In genomic region chr6:97282726-97283617, GRCh38 we compare ENCODE assay signal across 1 cellular context.
TF ChIP-seq lines count a peak whose summit lies in the region.

Gene MMS22L, minus strand, starts transcription at chr6:97283216. Its CDS starts 739 bp downstream, at chr6:97282477.

TF ChIP-seq in HepG2, 621 proteins besides CTCF, POLR2A, EP300 and RAD21 (continued from another document and continues in another):
- peak; percentile 69; the same call in 1 of the 2 replicates for TF ChIP-seq ZNF33B (CRISPR knock-in tag; IDR thresholded peaks at IDR 0.05)
- TF ChIP-seq ATRX (CRISPR knock-in tag; IDR thresholded peaks at IDR 0.05; ENCODE audit: borderline replicate concordance): no peak
- no peak for TF ChIP-seq GTF2F1 (IDR thresholded peaks at IDR 0.05; ENCODE audit: low read length)
- peak; percentile 58; the same call in 1 of the 2 replicates for TF ChIP-seq REPIN1 (CRISPR knock-in tag; IDR thresholded peaks at IDR 0.05; ENCODE audit: borderline replicate concordance, low read depth)
- no peak for TF ChIP-seq MAFK (conservative IDR thresholded peaks at IDR 0.05 in 1 of 2, IDR thresholded peaks at IDR 0.05 in 1 of 2; ENCODE audit: low read length in 2 of 2)
- TF ChIP-seq TEF (CRISPR knock-in tag; IDR thresholded peaks at IDR 0.05): no peak
- peak; percentile 39; the same call in 1 of the 2 replicates for TF ChIP-seq ARHGAP35 (CRISPR knock-in tag; IDR thresholded peaks at IDR 0.05; ENCODE audit: borderline replicate concordance)
- TF ChIP-seq NCOA1 (CRISPR knock-in tag; IDR thresholded peaks at IDR 0.05): no peak
- TF ChIP-seq, protein P1, sequence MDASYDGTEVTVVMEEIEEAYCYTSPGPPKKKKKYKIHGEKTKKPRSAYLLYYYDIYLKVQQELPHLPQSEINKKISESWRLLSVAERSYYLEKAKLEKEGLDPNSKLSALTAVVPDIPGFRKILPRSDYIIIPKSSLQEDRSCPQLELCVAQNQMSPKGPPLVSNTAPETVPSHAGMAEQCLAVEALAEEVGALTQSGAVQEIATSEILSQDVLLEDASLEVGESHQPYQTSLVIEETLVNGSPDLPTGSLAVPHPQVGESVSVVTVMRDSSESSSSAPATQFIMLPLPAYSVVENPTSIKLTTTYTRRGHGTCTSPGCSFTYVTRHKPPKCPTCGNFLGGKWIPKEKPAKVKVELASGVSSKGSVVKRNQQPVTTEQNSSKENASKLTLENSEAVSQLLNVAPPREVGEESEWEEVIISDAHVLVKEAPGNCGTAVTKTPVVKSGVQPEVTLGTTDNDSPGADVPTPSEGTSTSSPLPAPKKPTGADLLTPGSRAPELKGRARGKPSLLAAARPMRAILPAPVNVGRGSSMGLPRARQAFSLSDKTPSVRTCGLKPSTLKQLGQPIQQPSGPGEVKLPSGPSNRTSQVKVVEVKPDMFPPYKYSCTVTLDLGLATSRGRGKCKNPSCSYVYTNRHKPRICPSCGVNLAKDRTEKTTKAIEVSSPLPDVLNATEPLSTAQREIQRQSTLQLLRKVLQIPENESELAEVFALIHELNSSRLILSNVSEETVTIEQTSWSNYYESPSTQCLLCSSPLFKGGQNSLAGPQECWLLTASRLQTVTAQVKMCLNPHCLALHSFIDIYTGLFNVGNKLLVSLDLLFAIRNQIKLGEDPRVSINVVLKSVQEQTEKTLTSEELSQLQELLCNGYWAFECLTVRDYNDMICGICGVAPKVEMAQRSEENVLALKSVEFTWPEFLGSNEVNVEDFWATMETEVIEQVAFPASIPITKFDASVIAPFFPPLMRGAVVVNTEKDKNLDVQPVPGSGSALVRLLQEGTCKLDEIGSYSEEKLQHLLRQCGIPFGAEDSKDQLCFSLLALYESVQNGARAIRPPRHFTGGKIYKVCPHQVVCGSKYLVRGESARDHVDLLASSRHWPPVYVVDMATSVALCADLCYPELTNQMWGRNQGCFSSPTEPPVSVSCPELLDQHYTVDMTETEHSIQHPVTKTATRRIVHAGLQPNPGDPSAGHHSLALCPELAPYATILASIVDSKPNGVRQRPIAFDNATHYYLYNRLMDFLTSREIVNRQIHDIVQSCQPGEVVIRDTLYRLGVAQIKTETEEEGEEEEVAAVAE (CRISPR knock-in tag; IDR thresholded peaks at IDR 0.05; ENCODE audit: borderline replicate concordance): no peak; the same call in 1 of the 2 replicates
- peak; percentile 85 for TF ChIP-seq MIXL1 (CRISPR knock-in tag; IDR thresholded peaks at IDR 0.05)
- peak; percentile 73 for TF ChIP-seq ZFY (CRISPR knock-in tag; IDR thresholded peaks at IDR 0.05)
- TF ChIP-seq STAT5B (CRISPR knock-in tag; IDR thresholded peaks at IDR 0.05): no peak
- TF ChIP-seq ZNF605 (CRISPR knock-in tag; IDR thresholded peaks at IDR 0.05): peak; percentile 63; the same call in 1 of the 2 replicates
- 0 out of 2 replicates have a peak, but pooled peaks have one; percentile 46 for TF ChIP-seq REL (CRISPR knock-in tag; conservative IDR thresholded peaks at IDR 0.05)
- no peak for TF ChIP-seq MTA3 (CRISPR knock-in tag; IDR thresholded peaks at IDR 0.05)
- TF ChIP-seq ZNF337 (CRISPR knock-in tag; IDR thresholded peaks at IDR 0.05; ENCODE audit: borderline replicate concordance, low read depth): no peak
- no peak for TF ChIP-seq HOXA7 (CRISPR knock-in tag; IDR thresholded peaks at IDR 0.05)
- TF ChIP-seq, protein P2, sequence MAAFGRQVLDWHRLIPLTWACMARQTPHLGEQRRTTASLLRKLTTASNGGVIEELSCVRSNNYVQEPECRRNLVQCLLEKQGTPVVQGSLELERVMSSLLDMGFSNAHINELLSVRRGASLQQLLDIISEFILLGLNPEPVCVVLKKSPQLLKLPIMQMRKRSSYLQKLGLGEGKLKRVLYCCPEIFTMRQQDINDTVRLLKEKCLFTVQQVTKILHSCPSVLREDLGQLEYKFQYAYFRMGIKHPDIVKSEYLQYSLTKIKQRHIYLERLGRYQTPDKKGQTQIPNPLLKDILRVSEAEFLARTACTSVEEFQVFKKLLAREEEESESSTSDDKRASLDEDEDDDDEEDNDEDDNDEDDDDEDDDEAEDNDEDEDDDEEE (CRISPR knock-in tag; IDR thresholded peaks at IDR 0.05): no peak
- TF ChIP-seq ZNF256 (CRISPR knock-in tag; conservative IDR thresholded peaks at IDR 0.05): no peak
- TF ChIP-seq CHD2 (IDR thresholded peaks at IDR 0.05; ENCODE audit: low read depth, low read length): peak; percentile 99
- TF ChIP-seq RARA (CRISPR knock-in tag; IDR thresholded peaks at IDR 0.05): 0 out of 2 replicates have a peak, but pooled peaks have one; percentile 7
- TF ChIP-seq TAF1 (CRISPR knock-in tag; IDR thresholded peaks at IDR 0.05): peak; percentile 67; the same call in 1 of the 2 replicates
- no peak for TF ChIP-seq SATB2 (CRISPR knock-in tag; IDR thresholded peaks at IDR 0.05)
- TF ChIP-seq PREB (CRISPR knock-in tag; IDR thresholded peaks at IDR 0.05): no peak
- no peak for TF ChIP-seq FOXM1 (CRISPR knock-in tag; IDR thresholded peaks at IDR 0.05)
- no peak for TF ChIP-seq STAG1 (CRISPR knock-in tag; IDR thresholded peaks at IDR 0.05)
- TF ChIP-seq, protein P3, sequence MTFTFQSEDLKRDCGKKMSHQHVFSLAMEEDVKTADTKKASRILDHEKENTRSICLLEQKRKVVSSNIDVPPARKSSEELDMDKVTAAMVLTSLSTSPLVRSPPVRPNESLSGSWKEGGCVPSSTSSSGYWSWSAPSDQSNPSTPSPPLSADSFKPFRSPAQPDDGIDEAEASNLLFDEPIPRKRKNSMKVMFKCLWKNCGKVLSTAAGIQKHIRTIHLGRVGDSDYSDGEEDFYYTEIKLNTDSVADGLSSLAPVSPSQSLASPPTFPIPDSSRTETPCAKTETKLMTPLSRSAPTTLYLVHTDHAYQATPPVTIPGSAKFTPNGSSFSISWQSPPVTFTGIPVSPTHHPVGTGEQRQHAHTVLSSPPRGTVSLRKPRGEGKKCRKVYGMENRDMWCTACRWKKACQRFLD (CRISPR knock-in tag; IDR thresholded peaks at IDR 0.05; ENCODE audit: borderline replicate concordance): peak; percentile 79; the same call in 1 of the 2 replicates
- peak; percentile 97; the same call in 1 of the 2 replicates for TF ChIP-seq EED (CRISPR knock-in tag; IDR thresholded peaks at IDR 0.05)
- no peak for TF ChIP-seq ZFP82 (CRISPR knock-in tag; IDR thresholded peaks at IDR 0.05; ENCODE audit: borderline replicate concordance)
- TF ChIP-seq CREB3 (CRISPR knock-in tag; IDR thresholded peaks at IDR 0.05): no peak
- no peak for TF ChIP-seq BRCA1 (CRISPR knock-in tag; IDR thresholded peaks at IDR 0.05)
- TF ChIP-seq, protein P4, sequence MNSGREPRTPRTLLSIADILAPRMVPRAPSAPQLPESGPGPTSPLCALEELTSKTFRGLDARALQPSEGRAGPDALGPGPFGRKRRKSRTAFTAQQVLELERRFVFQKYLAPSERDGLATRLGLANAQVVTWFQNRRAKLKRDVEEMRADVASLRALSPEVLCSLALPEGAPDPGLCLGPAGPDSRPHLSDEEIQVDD (CRISPR knock-in tag; IDR thresholded peaks at IDR 0.05; ENCODE audit: borderline replicate concordance): no peak
- TF ChIP-seq RXRB (CRISPR knock-in tag; IDR thresholded peaks at IDR 0.05; ENCODE audit: borderline replicate concordance): no peak; the same call in 1 of the 2 replicates
- peak; percentile 30; the same call in 1 of the 2 replicates for TF ChIP-seq ELF3 (CRISPR knock-in tag; IDR thresholded peaks at IDR 0.05)
- TF ChIP-seq AKAP8 (CRISPR knock-in tag; IDR thresholded peaks at IDR 0.05): no peak
- no peak for TF ChIP-seq ZFP41 (CRISPR knock-in tag; IDR thresholded peaks at IDR 0.05; ENCODE audit: borderline replicate concordance)
- no peak for TF ChIP-seq ZNF652 (CRISPR knock-in tag; IDR thresholded peaks at IDR 0.05; ENCODE audit: borderline replicate concordance, low read depth)
- TF ChIP-seq ZNF101 (CRISPR knock-in tag; IDR thresholded peaks at IDR 0.05; ENCODE audit: borderline replicate concordance, low read depth): no peak
- TF ChIP-seq SMAD3 (CRISPR knock-in tag; IDR thresholded peaks at IDR 0.05): peak; percentile 51; the same call in 1 of the 2 replicates
- no peak for TF ChIP-seq KLF11 (CRISPR knock-in tag; IDR thresholded peaks at IDR 0.05)
- no peak for TF ChIP-seq ZFP90 (CRISPR knock-in tag; IDR thresholded peaks at IDR 0.05; ENCODE audit: borderline replicate concordance)
- TF ChIP-seq DPF2 (CRISPR knock-in tag; IDR thresholded peaks at IDR 0.05; ENCODE audit: borderline replicate concordance, low read depth): no peak
- no peak for TF ChIP-seq SCMH1 (CRISPR knock-in tag; IDR thresholded peaks at IDR 0.05; ENCODE audit: borderline replicate concordance)
- TF ChIP-seq GLMP (CRISPR knock-in tag; IDR thresholded peaks at IDR 0.05; ENCODE audit: borderline replicate concordance): no peak
- TF ChIP-seq MYNN (CRISPR knock-in tag; IDR thresholded peaks at IDR 0.05; ENCODE audit: low read depth): no peak; the same call in 1 of the 2 replicates
- no peak for TF ChIP-seq ZNF777 (CRISPR knock-in tag; IDR thresholded peaks at IDR 0.05)
- TF ChIP-seq ZNF484 (CRISPR knock-in tag; IDR thresholded peaks at IDR 0.05; ENCODE audit: borderline replicate concordance, low read depth): no peak
- no peak; the same call in 1 of the 2 replicates for TF ChIP-seq ZNF749 (CRISPR knock-in tag; IDR thresholded peaks at IDR 0.05; ENCODE audit: borderline replicate concordance)
- peak; percentile 16; the same call in 1 of the 2 replicates for TF ChIP-seq BRD4 (CRISPR knock-in tag; IDR thresholded peaks at IDR 0.05)
- TF ChIP-seq, protein P5, sequence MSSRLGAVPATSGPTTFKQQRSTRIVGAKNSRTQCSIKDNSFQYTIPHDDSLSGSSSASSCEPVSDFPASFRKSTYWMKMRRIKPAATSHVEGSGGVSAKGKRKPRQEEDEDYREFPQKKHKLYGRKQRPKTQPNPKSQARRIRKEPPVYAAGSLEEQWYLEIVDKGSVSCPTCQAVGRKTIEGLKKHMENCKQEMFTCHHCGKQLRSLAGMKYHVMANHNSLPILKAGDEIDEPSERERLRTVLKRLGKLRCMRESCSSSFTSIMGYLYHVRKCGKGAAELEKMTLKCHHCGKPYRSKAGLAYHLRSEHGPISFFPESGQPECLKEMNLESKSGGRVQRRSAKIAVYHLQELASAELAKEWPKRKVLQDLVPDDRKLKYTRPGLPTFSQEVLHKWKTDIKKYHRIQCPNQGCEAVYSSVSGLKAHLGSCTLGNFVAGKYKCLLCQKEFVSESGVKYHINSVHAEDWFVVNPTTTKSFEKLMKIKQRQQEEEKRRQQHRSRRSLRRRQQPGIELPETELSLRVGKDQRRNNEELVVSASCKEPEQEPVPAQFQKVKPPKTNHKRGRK (CRISPR knock-in tag; IDR thresholded peaks at IDR 0.05): no peak
- TF ChIP-seq HOXA5 (CRISPR knock-in tag; IDR thresholded peaks at IDR 0.05): 0 out of 2 replicates have a peak, but pooled peaks have one; percentile 12
- no peak for TF ChIP-seq ADNP (CRISPR knock-in tag; IDR thresholded peaks at IDR 0.05)
- TF ChIP-seq MYPOP (CRISPR knock-in tag; IDR thresholded peaks at IDR 0.05): peak; percentile 74
- no peak for TF ChIP-seq ZNF7 (CRISPR knock-in tag; IDR thresholded peaks at IDR 0.05)
- TF ChIP-seq ZNF451 (CRISPR knock-in tag; IDR thresholded peaks at IDR 0.05): 0 out of 2 replicates have a peak, but pooled peaks have one; percentile 52
- TF ChIP-seq, protein P6, sequence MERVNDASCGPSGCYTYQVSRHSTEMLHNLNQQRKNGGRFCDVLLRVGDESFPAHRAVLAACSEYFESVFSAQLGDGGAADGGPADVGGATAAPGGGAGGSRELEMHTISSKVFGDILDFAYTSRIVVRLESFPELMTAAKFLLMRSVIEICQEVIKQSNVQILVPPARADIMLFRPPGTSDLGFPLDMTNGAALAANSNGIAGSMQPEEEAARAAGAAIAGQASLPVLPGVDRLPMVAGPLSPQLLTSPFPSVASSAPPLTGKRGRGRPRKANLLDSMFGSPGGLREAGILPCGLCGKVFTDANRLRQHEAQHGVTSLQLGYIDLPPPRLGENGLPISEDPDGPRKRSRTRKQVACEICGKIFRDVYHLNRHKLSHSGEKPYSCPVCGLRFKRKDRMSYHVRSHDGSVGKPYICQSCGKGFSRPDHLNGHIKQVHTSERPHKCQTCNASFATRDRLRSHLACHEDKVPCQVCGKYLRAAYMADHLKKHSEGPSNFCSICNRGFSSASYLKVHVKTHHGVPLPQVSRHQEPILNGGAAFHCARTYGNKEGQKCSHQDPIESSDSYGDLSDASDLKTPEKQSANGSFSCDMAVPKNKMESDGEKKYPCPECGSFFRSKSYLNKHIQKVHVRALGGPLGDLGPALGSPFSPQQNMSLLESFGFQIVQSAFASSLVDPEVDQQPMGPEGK (CRISPR knock-in tag; IDR thresholded peaks at IDR 0.05): peak; percentile 65
- no peak for TF ChIP-seq ZNF253 (CRISPR knock-in tag; IDR thresholded peaks at IDR 0.05; ENCODE audit: borderline replicate concordance)
